8 cellular contexts compared by ENCODE assay signal in the genomic region with DNA sequence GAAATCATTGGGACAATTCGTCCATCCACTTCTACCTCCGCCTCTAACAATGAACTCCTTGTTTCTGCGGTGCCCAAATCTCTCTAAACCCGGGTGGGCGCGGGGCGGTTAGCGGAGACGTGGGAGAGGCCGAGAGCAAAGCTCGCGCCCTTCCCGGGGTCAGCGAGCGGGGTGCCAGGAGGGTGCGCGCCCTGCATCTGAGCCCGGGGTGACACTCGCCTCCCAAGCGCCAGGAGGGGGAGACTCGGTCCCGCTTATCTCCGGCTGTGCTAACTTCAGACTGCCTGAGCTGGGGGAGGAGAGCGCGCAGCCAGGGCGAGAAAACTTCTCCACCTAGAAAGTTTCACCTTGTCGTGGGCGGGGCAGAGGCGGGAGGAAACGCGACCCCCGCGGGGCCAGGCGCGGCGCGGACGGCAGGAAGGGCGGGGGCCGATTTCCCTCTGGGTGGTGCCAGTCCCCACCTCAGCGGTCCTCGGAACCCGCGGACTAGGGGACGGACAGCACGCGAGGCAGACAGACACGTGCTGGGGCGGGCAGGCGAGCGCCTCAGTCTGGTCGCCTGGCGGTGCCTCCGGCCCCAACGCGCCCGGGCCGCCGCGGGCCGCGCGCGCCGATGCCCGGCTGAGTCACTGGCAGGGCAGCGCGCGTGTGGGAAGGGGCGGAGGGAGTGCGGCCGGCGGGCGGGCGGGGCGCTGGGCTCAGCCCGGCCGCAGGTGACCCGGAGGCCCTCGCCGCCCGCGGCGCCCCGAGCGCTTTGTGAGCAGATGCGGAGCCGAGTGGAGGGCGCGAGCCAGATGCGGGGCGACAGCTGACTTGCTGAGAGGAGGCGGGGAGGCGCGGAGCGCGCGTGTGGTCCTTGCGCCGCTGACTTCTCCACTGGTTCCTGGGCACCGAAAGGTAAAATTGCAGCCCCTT. TPM values are rescaled to one million over a fixed set of nuclear protein-coding genes. Genes with fewer than 3 reads are reported as not detected.
DNase-seq lines count a peak whose midpoint lies in the region; ATAC-seq and TF ChIP-seq lines count a peak whose summit lies in the region.

A gene (plus strand): TSS at position 516 of the 915 bp plus-strand sequence. CDS start 26,889 bp downstream, outside the sequence.

- peak within 1 kb of the TSS; percentile 66 for H3K4me3 Mint-ChIP-seq in activated CD4-positive, alpha-beta memory T cell treated with anti-CD3 and anti-CD28 coated beads for 36 hours
- peak within 1 kb of the TSS; percentile 87 for H3K4me3 Mint-ChIP-seq in mesothelial cell of epicardium

- no peaks in the 10 kb centered on the region for H3K36me3 Mint-ChIP-seq in activated CD4-positive, alpha-beta memory T cell treated with anti-CD3 and anti-CD28 coated beads for 36 hours
- H3K36me3 Mint-ChIP-seq in mesothelial cell of epicardium = no peaks in the 10 kb centered on the region

- no peak within 1 kb of the TSS for H3K27ac Mint-ChIP-seq in activated CD4-positive, alpha-beta memory T cell treated with anti-CD3 and anti-CD28 coated beads for 36 hours
- peak within 1 kb of the TSS; percentile 92 for H3K27ac Mint-ChIP-seq in mesothelial cell of epicardium

- peak; percentile 94 for ATAC-seq in GM18498 (IDR thresholded peaks at IDR 0.05; ENCODE audit: unreplicated experiment)
- peak; percentile 96 for ATAC-seq in HG02870 (IDR thresholded peaks at IDR 0.05; ENCODE audit: unreplicated experiment)
- peak; percentile 90 for ATAC-seq in stimulated activated naive CD8-positive, alpha-beta T cell treated with anti-CD3 and anti-CD28 coated beads, Interleukin-15, Interleukin-2, amounts not matched to agents 100 U/mL and 50 U/mL, for 24 hours

- peaks cover 61% of the 10 kb centered on the region for H3K27me3 Mint-ChIP-seq in activated CD4-positive, alpha-beta memory T cell treated with anti-CD3 and anti-CD28 coated beads for 36 hours
- H3K27me3 Mint-ChIP-seq in mesothelial cell of epicardium (ENCODE audit: low read depth) = peaks cover 27% of the 10 kb centered on the region

- CTCF ChIA-PET in activated CD4-positive, alpha-beta memory T cell treated with anti-CD3 and anti-CD28 coated beads for 36 hours (lab: Charles Lee) = interaction anchor here (1.3 to 1.5 kb wide), 4 partner anchors 81 to 138 kb away, joined by 3 to 7 read pairs (median 6); no protein-coding TSS in a partner anchor

- no peaks in the 10 kb centered on the region for H3K9me3 Mint-ChIP-seq in activated CD4-positive, alpha-beta memory T cell treated with anti-CD3 and anti-CD28 coated beads for 36 hours
- no peaks in the 10 kb centered on the region for H3K9me3 Mint-ChIP-seq in mesothelial cell of epicardium

- intact Hi-C loops in activated CD4-positive, alpha-beta memory T cell treated with anti-CD3 and anti-CD28 coated beads for 36 hours (cut with micrococcal nuclease) = loop anchor here (1.0 to 5.0 kb wide), 3 partner anchors 80 to 130 kb away; no protein-coding TSS in a partner anchor

- POLR2A ChIA-PET in activated CD4-positive, alpha-beta memory T cell treated with anti-CD3 and anti-CD28 coated beads for 36 hours (lab: Charles Lee) = no interaction called here

- peak; percentile 63 for TF ChIP-seq CTCF in epithelial cell of proximal tubule (conservative IDR thresholded peaks at IDR 0.05; ENCODE audit: low read depth, low read length)
- TF ChIP-seq CTCF in mesothelial cell of epicardium (IDR thresholded peaks at IDR 0.05; ENCODE audit: unreplicated experiment) = peak; percentile 5

- H3K4me3 ChIP-seq in epithelial cell of proximal tubule (ENCODE audit: low read depth, low read length) = peak within 1 kb of the TSS; percentile 78

- peak; percentile 88 for DNase-seq in A172 (ENCODE audit: low spot score)
- DNase-seq in NCI-H187 (lab: John Stamatoyannopoulos, UW) = peak; percentile 59 to 74
- DNase-seq in activated CD4-positive, alpha-beta memory T cell treated with anti-CD3 and anti-CD28 coated beads for 36 hours = peak; percentile 73
- no peak for DNase-seq in epithelial cell of proximal tubule (ENCODE audit: low read depth)
- DNase-seq in mesothelial cell of epicardium (ENCODE audit: low spot score in 2 of 2, unreplicated experiment in 2 of 2) = peak; percentile 43 to 72
- DNase-seq in stimulated activated naive CD8-positive, alpha-beta T cell treated with anti-CD3 and anti-CD28 coated beads, Interleukin-15, Interleukin-2, amounts not matched to agents 100 U/mL and 50 U/mL, for 24 hours = peak; percentile 54

- H3K4me1 Mint-ChIP-seq in activated CD4-positive, alpha-beta memory T cell treated with anti-CD3 and anti-CD28 coated beads for 36 hours (ENCODE audit: low read depth) = peaks cover 8% of the 10 kb centered on the region
- peaks cover 43% of the 10 kb centered on the region for H3K4me1 Mint-ChIP-seq in mesothelial cell of epicardium

RNA-seq across cellular contexts. Expression of the gene that starts here (rescaled TPM):
- 118 and 144 TPM in 2 replicates for total RNA-seq in A172 (2014; rRNA removed; shearing (Covaris generic))
- 1 to 10 TPM; 1.4 to 1.8 TPM for total RNA-seq in activated CD4-positive, alpha-beta memory T cell treated with anti-CD3 and anti-CD28 coated beads for 36 hours
- total RNA-seq in epithelial cell of proximal tubule (155 and 164 TPM in 2 replicates), mesothelial cell of epicardium (21.1 to 22.8 TPM (median 22.3 TPM) in 3 replicates)
